In the genomic region with DNA sequence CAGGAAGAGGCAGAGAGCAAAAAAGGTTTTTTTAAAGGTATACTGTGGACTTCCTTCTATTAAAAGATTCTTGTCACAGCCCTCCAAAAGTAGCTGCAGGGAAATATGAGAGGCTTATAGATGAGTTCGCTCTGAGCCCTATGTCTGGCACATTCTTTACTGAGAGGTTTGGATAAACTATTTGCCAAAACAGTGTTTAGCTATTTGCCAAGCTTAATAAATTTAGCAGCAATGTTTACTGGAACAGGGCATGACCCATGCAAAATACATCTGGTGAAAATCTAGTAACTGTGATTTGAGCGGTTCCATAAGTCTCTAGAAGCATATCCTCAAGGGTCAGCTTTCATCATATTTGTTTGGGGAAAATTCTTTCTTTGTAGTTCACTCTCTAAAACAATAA, we compare ENCODE assay signal across 27 cellular contexts.
"Had no signal": no experiment of that assay in that cellular context is flagged by ENCODE, and none has a peak within 500 bp of the region (broad histone marks: within the 10 kb centered on the region; RNA-seq: fewer than 3 reads in every experiment).

No MANE protein-coding gene starts in this region.

- H3K27ac ChIP-seq: brain microvascular endothelial cell, gastrocnemius medialis, neutrophil, ovary, suprapubic skin, tibial artery, upper lobe of right lung had no signal

- DNase-seq: activated CD4-positive, alpha-beta memory T cell treated with anti-CD3 and anti-CD28 coated beads, Interleukin-2, amount 10 ng/mL, durations not matched to agents 7 days and 5 days; activated CD4-positive, alpha-beta T cell treated with anti-CD3 and anti-CD28 coated beads, Interleukin-2, amount 10 ng/mL, durations not matched to agents 7 days and 5 days; activated CD8-positive, alpha-beta memory T cell treated with anti-CD3 and anti-CD28 coated beads, Interleukin-2, amount 50 U/mL, for 48 hours; activated gamma-delta T cell treated with Interleukin-2 at 50 U/mL for 16 hours; activated naive CD4-positive, alpha-beta T cell treated with anti-CD3 and anti-CD28 coated beads, Interleukin-2, amount 50 U/mL, for 16 hours; activated T-cell treated with anti-CD3 and anti-CD28 coated beads, Interleukin-2, amount 50 U/mL, for 24 hours; amniotic stem cell; brain microvascular endothelial cell; endodermal cell; gastrocnemius medialis; glutamatergic neuron; left cardiac atrium; ovary; retina; stimulated activated CD4-positive, alpha-beta T cell treated with anti-CD3 and anti-CD28 coated beads, Interleukin-15, amount 100 ng/mL, for 24 hours; stimulated activated CD4-positive, alpha-beta T cell treated with anti-CD3 and anti-CD28 coated beads, Interleukin-2, amount 100 ng/mL, for 24 hours; stimulated activated naive CD4-positive, alpha-beta T cell; T-helper 1 cell; tibial artery; upper lobe of right lung had no signal

- FAIRE-seq: astrocyte, keratinocyte had no signal

- ATAC-seq: activated CD4-positive, CD25-positive, alpha-beta regulatory T cell treated with anti-CD3 and anti-CD28 coated beads, Interleukin-2, amount 50 U/mL, for 24 hours; gastrocnemius medialis; left cardiac atrium; natural killer cell treated with Interleukin-12 subunit alpha and Interleukin-12 subunit beta and Interleukin-15 and Interleukin-18, amount 100 ng/mL, for 72 hours; upper lobe of right lung had no signal

- H3K4me3 ChIP-seq: esophagus muscularis mucosa, gastrocnemius medialis, ovary, suprapubic skin, tibial artery, upper lobe of right lung had no signal

- H3K27me3 ChIP-seq: brain microvascular endothelial cell, esophagus muscularis mucosa, gastrocnemius medialis, neutrophil, ovary, suprapubic skin, tibial artery, upper lobe of right lung had no signal

- H3K36me3 ChIP-seq: brain microvascular endothelial cell, esophagus muscularis mucosa, gastrocnemius medialis, neutrophil, ovary, suprapubic skin, tibial artery, upper lobe of right lung had no signal

- H3K9me3 ChIP-seq: esophagus muscularis mucosa, gastrocnemius medialis, neutrophil, ovary, suprapubic skin, upper lobe of right lung had no signal

- H3K4me1 ChIP-seq: gastrocnemius medialis, suprapubic skin, tibial artery, upper lobe of right lung had no signal
